ENCODE assay signal across 8 cellular contexts in the genomic region with DNA sequence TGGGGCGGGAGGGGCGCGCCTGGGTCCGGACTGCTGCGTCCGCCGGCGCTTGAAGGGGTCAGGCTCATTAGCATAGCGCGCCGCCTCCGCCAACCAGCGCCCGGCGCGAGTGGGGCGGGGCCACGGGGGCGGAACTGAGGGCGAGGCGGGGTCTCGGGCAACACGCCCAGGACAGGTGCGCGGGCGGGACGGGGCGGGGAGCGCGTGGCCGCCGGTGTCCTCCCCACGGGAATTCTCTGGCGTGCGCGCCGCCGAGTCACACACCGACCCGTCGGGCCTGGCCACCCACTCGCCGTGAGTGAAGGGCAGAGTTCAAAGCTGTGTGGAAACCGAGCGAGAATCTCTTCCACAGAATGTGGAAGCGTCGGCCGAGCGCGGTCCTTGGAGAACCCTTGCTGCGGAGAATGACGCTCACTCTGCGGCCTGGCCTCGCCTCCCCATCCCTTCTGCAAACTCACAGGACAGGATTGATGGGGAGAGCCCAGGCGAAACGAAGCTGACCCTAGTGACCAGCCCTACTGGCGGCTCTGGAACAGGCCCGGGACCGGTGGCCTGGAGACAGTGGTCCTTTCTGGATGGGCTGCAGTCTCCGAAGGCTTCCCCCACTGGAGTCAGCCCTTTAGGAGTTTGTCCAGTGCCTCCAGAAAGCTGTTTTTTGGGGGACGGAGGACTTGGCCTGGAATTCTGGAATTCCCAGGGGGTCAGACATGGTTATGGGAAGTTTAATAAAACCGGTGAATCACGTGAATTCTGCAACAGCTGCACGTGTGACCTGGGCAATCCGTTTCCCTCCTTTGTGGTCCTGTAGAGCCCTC. TPM values are rescaled to one million over a fixed set of nuclear protein-coding genes. Genes with fewer than 3 reads are reported as not detected.
A peak's percentile ranks its signal among the peaks of the same experiment; 100 is the strongest.
DNase-seq lines count a peak whose midpoint lies in the region; ATAC-seq and TF ChIP-seq lines count a peak whose summit lies in the region.

Gene SNAI3, minus strand, starts transcription at position 69 of the 815 bp plus-strand sequence. CDS start 101 bp downstream, outside the sequence.

- H3K27ac ChIP-seq in BLaER1 = peak within 1 kb of the TSS; percentile 59; the same call in 1 of the 2 replicates
- peak within 1 kb of the TSS in 1 of 4 donors; percentile 23 for H3K27ac ChIP-seq in esophagus muscularis mucosa (replicated peaks in 1 of 4)

- ATAC-seq in GM19328 (IDR thresholded peaks at IDR 0.05; ENCODE audit: unreplicated experiment) (peak; percentile 67), HG03520 (IDR thresholded peaks at IDR 0.05; ENCODE audit: unreplicated experiment) (peak; percentile 62)
- peak; percentile 74 for ATAC-seq in naive thymus-derived CD8-positive, alpha-beta T cell
- ATAC-seq in stimulated activated naive B cell treated with anti-CD40 and anti-IgM and Interleukin-4, amounts not matched to agents 10 μg/mL and 1 μg/mL and 100 μg/mL, for 72 hours (replicated peaks) = peak; percentile 66 to 73

- peak within 1 kb of the TSS; percentile 99 for H3K4me2 ChIP-seq in BLaER1

- H3K36me3 Mint-ChIP-seq in naive thymus-derived CD8-positive, alpha-beta T cell = no peaks in the 10 kb centered on the region
- H3K36me3 Mint-ChIP-seq in stimulated activated naive B cell treated with anti-CD40 and anti-IgM and Interleukin-4, amounts not matched to agents 10 μg/mL and 1 μg/mL and 100 μg/mL, for 72 hours = peaks cover 0 to 1% of the 10 kb centered on the region in 2 donors

- H3K36me3 ChIP-seq in BLaER1 (no peaks in the 10 kb centered on the region), NT2/D1 (ENCODE audit: insufficient read depth, insufficient read length, low read length) (no peaks in the 10 kb centered on the region), esophagus muscularis mucosa (no peaks in the 10 kb centered on the region)

- H3K9me3 ChIP-seq in BLaER1 = no peaks in the 10 kb centered on the region
- H3K9me3 ChIP-seq in NT2/D1 (ENCODE audit: insufficient read depth, low read length) = no peaks in the 10 kb centered on the region
- no peaks in the 10 kb centered on the region for H3K9me3 ChIP-seq in esophagus muscularis mucosa

- peak within 1 kb of the TSS in 9 of 10 donors; percentile 37 to 89 (median 73) for H3K27ac Mint-ChIP-seq in naive thymus-derived CD8-positive, alpha-beta T cell
- H3K27ac Mint-ChIP-seq in stimulated activated naive B cell treated with anti-CD40 and anti-IgM and Interleukin-4, amounts not matched to agents 10 μg/mL and 1 μg/mL and 100 μg/mL, for 72 hours = peak within 1 kb of the TSS; percentile 81

- intact Hi-C loops in esophagus muscularis mucosa (cut with DNase I) = no loop called here

- H3K27me3 Mint-ChIP-seq in naive thymus-derived CD8-positive, alpha-beta T cell = no peaks in the 10 kb centered on the region
- H3K27me3 Mint-ChIP-seq in stimulated activated naive B cell treated with anti-CD40 and anti-IgM and Interleukin-4, amounts not matched to agents 10 μg/mL and 1 μg/mL and 100 μg/mL, for 72 hours = no peaks in the 10 kb centered on the region

- peak within 1 kb of the TSS; percentile 76 for H3K9ac ChIP-seq in BLaER1
- peak within 1 kb of the TSS; percentile 79 for H3K9ac ChIP-seq in NT2/D1 (ENCODE audit: insufficient read length, low read depth)

- TF ChIP-seq EP300 in esophagus muscularis mucosa (IDR thresholded peaks at IDR 0.05) = no peak

- H3K9me3 Mint-ChIP-seq in naive thymus-derived CD8-positive, alpha-beta T cell = no peaks in the 10 kb centered on the region
- no peaks in the 10 kb centered on the region for H3K9me3 Mint-ChIP-seq in stimulated activated naive B cell treated with anti-CD40 and anti-IgM and Interleukin-4, amounts not matched to agents 10 μg/mL and 1 μg/mL and 100 μg/mL, for 72 hours

- peaks cover 12 to 64% (median 45%) of the 10 kb centered on the region in 4 donors for H3K4me1 Mint-ChIP-seq in naive thymus-derived CD8-positive, alpha-beta T cell
- peaks cover 23 to 74% of the 10 kb centered on the region in 2 donors for H3K4me1 Mint-ChIP-seq in stimulated activated naive B cell treated with anti-CD40 and anti-IgM and Interleukin-4, amounts not matched to agents 10 μg/mL and 1 μg/mL and 100 μg/mL, for 72 hours

- H4K20me1 ChIP-seq in BLaER1 = no peaks in the 10 kb centered on the region

- POLR2A ChIA-PET in naive thymus-derived CD8-positive, alpha-beta T cell (lab: Charles Lee) = interaction anchor here (0.7 to 6.1 kb wide), 6 partner anchors 10 to 407 kb away, joined by 3 to 96 read pairs (median 10); partner anchors contain the start of genes ACSF3, CTU2 and RNF166

- no peak for TF ChIP-seq CTCF in esophagus muscularis mucosa (IDR thresholded peaks at IDR 0.05)

- WGBS in esophagus muscularis mucosa = 11% methylated on average over 14 of the region's 65 CpGs

- DNase-seq in NT2/D1 (ENCODE audit: low read depth, low spot score) (no peak), activated T-cell treated with anti-CD3 and anti-CD28 coated beads for 48 hours (ENCODE audit: low read depth) (peak; percentile 86), esophagus muscularis mucosa (ENCODE audit: extremely low spot score) (no peak)
- peak; percentile 59 to 87 (median 77) for DNase-seq in naive thymus-derived CD8-positive, alpha-beta T cell
- DNase-seq in stimulated activated naive B cell treated with anti-CD40 and anti-IgM and Interleukin-4, amounts not matched to agents 10 μg/mL and 1 μg/mL and 100 μg/mL, for 72 hours = peak; percentile 86

- peaks cover 54% of the 10 kb centered on the region for H3K4me1 ChIP-seq in BLaER1
- peaks cover 41% of the 10 kb centered on the region for H3K4me1 ChIP-seq in NT2/D1 (ENCODE audit: insufficient read depth, insufficient read length)
- peaks cover 25 to 29% (median 26%) of the 10 kb centered on the region in 4 donors for H3K4me1 ChIP-seq in esophagus muscularis mucosa

- TF ChIP-seq POLR2A in esophagus muscularis mucosa (IDR thresholded peaks at IDR 0.05; ENCODE audit: low read depth) = no peak

- H3K27me3 ChIP-seq in BLaER1 = no peaks in the 10 kb centered on the region; the same call in 1 of the 2 replicates
- H3K27me3 ChIP-seq in NT2/D1 (ENCODE audit: insufficient read depth, insufficient read length) = peaks cover 61% of the 10 kb centered on the region
- H3K27me3 ChIP-seq in esophagus muscularis mucosa = peaks cover 0 to 97% (median 67%) of the 10 kb centered on the region in 4 donors

- H3K4me3 Mint-ChIP-seq in naive thymus-derived CD8-positive, alpha-beta T cell = peak within 1 kb of the TSS; percentile 75 to 90 (median 82)
- H3K4me3 Mint-ChIP-seq in stimulated activated naive B cell treated with anti-CD40 and anti-IgM and Interleukin-4, amounts not matched to agents 10 μg/mL and 1 μg/mL and 100 μg/mL, for 72 hours = peak within 1 kb of the TSS; percentile 83 to 92

- H3K4me3 ChIP-seq in BLaER1 (peak within 1 kb of the TSS; percentile 74), NT2/D1 (ENCODE audit: insufficient read length, low read depth) (peak within 1 kb of the TSS; percentile 51), esophagus muscularis mucosa (peak within 1 kb of the TSS; percentile 51 to 65 (median 52))

RNA-seq across cellular contexts. Expression of gene SNAI3, which starts in this region (rescaled TPM):
- under 1 TPM; 0.26 to 0.83 (median 0.59) TPM for total RNA-seq in esophagus muscularis mucosa
- total RNA-seq in naive thymus-derived CD8-positive, alpha-beta T cell = 1 to 10 TPM; 2.3 to 2.5 TPM
- 1 to 10 TPM; 3.3 to 6.1 (median 5.3) TPM for polyA plus RNA-seq in naive thymus-derived CD8-positive, alpha-beta T cell

Comparison
In these comparisons a context has a peak if more than half of its experiments do, and no peak if none do; other contexts are left out.
1. DNase-seq: peak in activated T-cell treated with anti-CD3 and anti-CD28 coated beads for 48 hours (single experiment), naive thymus-derived CD8-positive, alpha-beta T cell (10 of 10) and stimulated activated naive B cell treated with anti-CD40 and anti-IgM and Interleukin-4, amounts not matched to agents 10 μg/mL and 1 μg/mL and 100 μg/mL, for 72 hours (single experiment); none in NT2/D1 (single experiment) and esophagus muscularis mucosa (single experiment).
2. Peak in every context shown above with its lines, with median percentiles within 50 percentile points of each other: H3K4me3 ChIP-seq and ATAC-seq.